8 cellular contexts compared by ENCODE assay signal in genomic region chr17:27333410-27333980, GRCh38. TPM values are rescaled to one million over a fixed set of nuclear protein-coding genes. Genes with fewer than 3 reads are reported as not detected.
DNase-seq lines count a peak whose midpoint lies in the region; ATAC-seq, FAIRE-seq and TF ChIP-seq lines count a peak whose summit lies in the region.

No MANE protein-coding gene starts in this region.

- H3K4me3 ChIP-seq in AG10803 (ENCODE audit: low read length) (peak overlapping the region; percentile 67), bronchial epithelial cell (ENCODE audit: low read depth, low read length) (peak overlapping the region; percentile 39), muscle layer of colon (ENCODE audit: low read depth in 1 of 2, low read length in 2 of 2) (peak overlapping the region; percentile 49 to 70)

- no peak for FAIRE-seq in bronchial epithelial cell (lab: Jason Lieb, UNC)

- CTCF ChIA-PET in GM10248 (lab: Yijun Ruan, JAX): interaction anchor here (0.6 to 4.8 kb wide), 37 partner anchors 10 to 314 kb away, joined by 3 to 90 read pairs (median 4); partner anchors contain the start of gene KSR1

- DNase-seq in AG10803 (ENCODE audit: low read depth): no peak
- peak; percentile 5 for DNase-seq in NCI-H69 (lab: John Stamatoyannopoulos, UW)
- no peak for DNase-seq in bronchial epithelial cell (ENCODE audit: low read depth)
- DNase-seq in GM10248 (ENCODE audit: extremely low spot score): no peak
- no peak for DNase-seq in left colon
- DNase-seq in GM13976 (ENCODE audit: low spot score): no peak
- no peak for DNase-seq in NCI-H748 treated with DMSO at 0.1 percent for 48 hours (lab: John Stamatoyannopoulos, UW)

- no peak for ATAC-seq in left colon

- H3K36me3 ChIP-seq in bronchial epithelial cell (ENCODE audit: control insufficient read depth, insufficient read depth, low read length) (no peaks in the 10 kb centered on the region), muscle layer of colon (ENCODE audit: insufficient read depth, low read length) (no peaks in the 10 kb centered on the region)

- H3K27me3 ChIP-seq in bronchial epithelial cell (ENCODE audit: control insufficient read depth, insufficient read depth, low read length): no peaks in the 10 kb centered on the region
- no peaks in the 10 kb centered on the region for H3K27me3 ChIP-seq in muscle layer of colon (ENCODE audit: control insufficient read depth in 1 of 2, insufficient read depth in 2 of 2, low read length in 2 of 2)

- H3K4me1 ChIP-seq in muscle layer of colon (ENCODE audit: insufficient read depth, low read length): peaks cover 20% of the 10 kb centered on the region

- POLR2A ChIA-PET in GM10248 (lab: Yijun Ruan, JAX): interaction anchor here (0.6 to 1.4 kb wide), 5 partner anchors 9 to 164 kb away, joined by 3 to 8 read pairs (median 6); partner anchors contain the start of gene WSB1

- TF ChIP-seq CTCF in AG10803 (conservative IDR thresholded peaks at IDR 0.05; ENCODE audit: low read length) (no peak), bronchial epithelial cell (IDR thresholded peaks at IDR 0.05; ENCODE audit: insufficient read depth, low read length, severe bottlenecking) (no peak), GM10248 (IDR thresholded peaks at IDR 0.05; ENCODE audit: control extremely low read depth, extremely low read depth, low read depth, missing control alignments) (no peak), GM13976 (IDR thresholded peaks at IDR 0.05; ENCODE audit: borderline replicate concordance, control extremely low read depth, extremely low read depth, insufficient read depth, missing control alignments) (no peak)

- in situ Hi-C loops in GM13976 (cut with MboI; ENCODE audit: low sequenced_read_pairs, unreplicated experiment): loop anchor here (10.0 to 25.0 kb wide), 2 partner anchors 89 to 271 kb away; no protein-coding TSS in a partner anchor

- peak overlapping the region; percentile 84 for H3K27ac ChIP-seq in muscle layer of colon (ENCODE audit: low read depth, low read length)

- intact Hi-C loops in left colon (cut with DNase I, micrococcal nuclease): loop anchor here (2.0 to 10.0 kb wide), 2 partner anchors 87 to 89 kb away; no protein-coding TSS in a partner anchor

- H3K9me3 ChIP-seq in muscle layer of colon (ENCODE audit: low read length): no peaks in the 10 kb centered on the region

- H3K9ac ChIP-seq in muscle layer of colon (ENCODE audit: low read length): peak overlapping the region; percentile 38

RNA-seq across cellular contexts. Expression of gene WSB1, which starts 39.6 kb away (rescaled TPM):
- 256 and 308 TPM in 2 replicates for total RNA-seq in bronchial epithelial cell
- total RNA-seq in left colon: 100 to 1,000 TPM in 1 of 2 donors, 10 to 100 TPM in 1; 91.9 to 121 TPM
